In the genomic region with DNA sequence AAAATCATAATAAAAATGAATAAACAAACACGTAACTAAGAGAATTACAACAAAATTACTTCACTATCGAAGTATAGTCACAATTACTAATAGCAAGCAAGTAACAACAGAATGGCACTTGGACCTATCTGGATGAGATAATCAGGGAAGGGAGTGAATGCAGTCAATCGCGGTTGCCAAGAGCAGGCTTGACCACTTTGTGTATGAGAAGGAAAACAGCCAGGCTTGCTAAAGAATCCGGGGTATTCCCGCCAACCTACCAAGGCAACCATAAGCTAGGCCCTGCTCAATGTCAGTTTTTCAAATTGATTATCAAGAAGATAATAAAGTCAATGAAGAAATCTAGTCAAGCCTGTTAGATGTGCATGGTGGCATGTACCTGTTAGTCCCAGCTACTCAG, we compare ENCODE assay signal across 23 cellular contexts. TPM values are rescaled to one million over a fixed set of nuclear protein-coding genes. Genes with fewer than 3 reads are reported as not detected.
"Had no signal": no experiment of that assay in that cellular context is flagged by ENCODE, and none has a peak within 500 bp of the region (broad histone marks: within the 10 kb centered on the region; RNA-seq: fewer than 3 reads in every experiment).

No MANE protein-coding gene starts in this region.

- H3K4me1 ChIP-seq: colonic mucosa, esophagus muscularis mucosa, gastroesophageal sphincter, parathyroid adenoma, right atrium auricular region, tibial nerve had no signal

- FAIRE-seq: kidney had no signal

- H3K4me2 ChIP-seq: hepatocyte, neural progenitor cell had no signal

- ATAC-seq: foreskin keratinocyte; gastroesophageal sphincter; heart left ventricle; mucosa of descending colon; naive thymus-derived CD4-positive, alpha-beta T cell; sciatic nerve; stimulated activated effector memory CD8-positive, alpha-beta T cell treated with anti-CD3 and anti-CD28 coated beads, Interleukin-12 subunit alpha, Interleukin-12 subunit beta, amount 100 ng/mL, for 72 hours had no signal

- H2AFZ ChIP-seq: hepatocyte, neural progenitor cell, parathyroid adenoma had no signal

- H3K79me2 ChIP-seq: hepatocyte, parathyroid adenoma had no signal

- H3K9ac ChIP-seq: neural progenitor cell, parathyroid adenoma had no signal

- H3K36me3 ChIP-seq: colonic mucosa, gastroesophageal sphincter, heart left ventricle, neural progenitor cell, right atrium auricular region, thoracic aorta had no signal

- H3K27ac ChIP-seq: colonic mucosa, esophagus muscularis mucosa, foreskin keratinocyte, gastroesophageal sphincter, heart left ventricle, hepatocyte, neural progenitor cell, parathyroid adenoma, right atrium auricular region, thoracic aorta, tibial nerve had no signal

- DNase-seq: colonic mucosa; effector CD8-positive, alpha-beta T cell; endodermal cell; foreskin keratinocyte; heart left ventricle; kidney; mucosa of descending colon; naive thymus-derived CD4-positive, alpha-beta T cell; stimulated activated CD4-positive, alpha-beta T cell treated with anti-CD3 and anti-CD28 coated beads, Interleukin-2, amount 100 ng/mL, for 24 hours; stimulated activated CD4-positive, alpha-beta T cell treated with anti-CD3 and anti-CD28 coated beads, Interleukin-4, amount 100 ng/mL, for 24 hours; stimulated activated naive CD4-positive, alpha-beta T cell treated with Interleukin-2 at 50 U/mL for 16 hours; substantia nigra had no signal

- H3K27me3 ChIP-seq: colonic mucosa, esophagus muscularis mucosa, foreskin keratinocyte, gastroesophageal sphincter, heart left ventricle, hepatocyte, neural progenitor cell, right atrium auricular region, tibial nerve had no signal

- H3K9me3 ChIP-seq: colonic mucosa, right atrium auricular region, thoracic aorta had no signal

- H3K4me3 ChIP-seq: colonic mucosa, esophagus muscularis mucosa, gastroesophageal sphincter, heart left ventricle, hepatocyte, lung, mucosa of descending colon, neural progenitor cell, right atrium auricular region, thoracic aorta, tibial nerve had no signal

RNA-seq across cellular contexts. Expression of a gene that starts 39.7 kb away (rescaled TPM):
- polyA plus RNA-seq: naive thymus-derived CD4-positive, alpha-beta T cell had no signal
